Comparison of ENCODE assay signal across 23 cellular contexts in genomic region chr7:112254709-112255387, GRCh38.
"Had no signal": no experiment of that assay in that cellular context is flagged by ENCODE, and none has a peak within 500 bp of the region (broad histone marks: within the 10 kb centered on the region; RNA-seq: fewer than 3 reads in every experiment).

No MANE protein-coding gene starts in this region.

- H3K27me3 ChIP-seq: sigmoid colon, transverse colon had no signal

- H3K4me3 ChIP-seq: lung, neural progenitor cell, sigmoid colon, smooth muscle cell, transverse colon had no signal

- H3K4me2 ChIP-seq: neural progenitor cell, smooth muscle cell had no signal

- ATAC-seq: activated CD8-positive, alpha-beta T cell treated with anti-CD3 and anti-CD28 coated beads, Interleukin-2, amount 10 ng/mL, durations not matched to agents 7 days and 5 days; activated naive CD4-positive, alpha-beta T cell treated with anti-CD3 and anti-CD28 coated beads, Interleukin-2, amount 50 U/mL, for 72 hours; naive thymus-derived CD4-positive, alpha-beta T cell; stimulated activated naive B cell treated with anti-CD40 and anti-IgM and Interleukin-4, amounts not matched to agents 10 μg/mL and 1 μg/mL and 100 μg/mL, for 72 hours had no signal

- H3K9me3 Mint-ChIP-seq: activated naive CD4-positive, alpha-beta T cell treated with anti-CD3 and anti-CD28 coated beads, Interleukin-2, amount 50 U/mL, for 72 hours; naive thymus-derived CD4-positive, alpha-beta T cell; neural progenitor cell; stimulated activated naive B cell treated with anti-CD40 and anti-IgM and Interleukin-4, amounts not matched to agents 10 μg/mL and 1 μg/mL and 100 μg/mL, for 72 hours; T-helper 2 cell treated with Interferon-gamma antibody and Interleukin-4, amounts not matched to agents 5 μg/mL and 100 μg/mL, for 36 hours had no signal

- H3K9ac ChIP-seq: neural progenitor cell had no signal

- H3K9me3 ChIP-seq: sigmoid colon, transverse colon had no signal

- H3K36me3 Mint-ChIP-seq: activated naive CD4-positive, alpha-beta T cell treated with anti-CD3 and anti-CD28 coated beads, Interleukin-2, amount 50 U/mL, for 72 hours; brain; neural progenitor cell had no signal

- DNase-seq: activated CD4-positive, alpha-beta T cell treated with anti-CD3 and anti-CD28 coated beads for 1 hour; activated CD4-positive, alpha-beta T cell treated with anti-CD3 and anti-CD28 coated beads, Interleukin-2, amount 50 U/mL, for 1 hour; activated CD8-positive, alpha-beta T cell treated with anti-CD3 and anti-CD28 coated beads, Interleukin-2, amount 10 ng/mL, durations not matched to agents 7 days and 5 days; aorta; dermis blood vessel endothelial cell; erythroblast; foreskin fibroblast; kidney; naive thymus-derived CD4-positive, alpha-beta T cell; sigmoid colon; stimulated activated CD4-positive, alpha-beta T cell treated with anti-CD3 and anti-CD28 coated beads, Interleukin-15, amount 100 ng/mL, for 24 hours; stimulated activated CD4-positive, alpha-beta T cell treated with anti-CD3 and anti-CD28 coated beads, Interleukin-2, amount 100 ng/mL, for 48 hours; stimulated activated CD8-positive, alpha-beta memory T cell treated with anti-CD3 and anti-CD28 coated beads, Interleukin-4, amount 100 ng/mL, for 48 hours; stimulated activated naive B cell treated with anti-CD40 and anti-IgM and Interleukin-4, amounts not matched to agents 10 μg/mL and 1 μg/mL and 100 μg/mL, for 72 hours; transverse colon; WERI-Rb-1 had no signal

- H3K4me1 ChIP-seq: sigmoid colon had no signal

- FAIRE-seq: kidney, urothelium cell line had no signal

- H3K27ac Mint-ChIP-seq: activated CD8-positive, alpha-beta T cell treated with anti-CD3 and anti-CD28 coated beads, Interleukin-2, amount 10 ng/mL, durations not matched to agents 7 days and 5 days; activated naive CD4-positive, alpha-beta T cell treated with anti-CD3 and anti-CD28 coated beads, Interleukin-2, amount 50 U/mL, for 72 hours; naive thymus-derived CD4-positive, alpha-beta T cell; neural progenitor cell; stimulated activated naive B cell treated with anti-CD40 and anti-IgM and Interleukin-4, amounts not matched to agents 10 μg/mL and 1 μg/mL and 100 μg/mL, for 72 hours; T-helper 2 cell treated with Interferon-gamma antibody and Interleukin-4, amounts not matched to agents 5 μg/mL and 100 μg/mL, for 36 hours had no signal

- H3K27ac ChIP-seq: neural progenitor cell, sigmoid colon, transverse colon, WERI-Rb-1 had no signal

- H3K4me3 Mint-ChIP-seq: activated CD8-positive, alpha-beta T cell treated with anti-CD3 and anti-CD28 coated beads, Interleukin-2, amount 10 ng/mL, durations not matched to agents 7 days and 5 days; neural progenitor cell; stimulated activated naive B cell treated with anti-CD40 and anti-IgM and Interleukin-4, amounts not matched to agents 10 μg/mL and 1 μg/mL and 100 μg/mL, for 72 hours; T-helper 2 cell treated with Interferon-gamma antibody and Interleukin-4, amounts not matched to agents 5 μg/mL and 100 μg/mL, for 36 hours had no signal

- H3K27me3 Mint-ChIP-seq: brain; naive thymus-derived CD4-positive, alpha-beta T cell; stimulated activated naive B cell treated with anti-CD40 and anti-IgM and Interleukin-4, amounts not matched to agents 10 μg/mL and 1 μg/mL and 100 μg/mL, for 72 hours had no signal

- H2AFZ ChIP-seq: neural progenitor cell had no signal

- H3K36me3 ChIP-seq: neural progenitor cell, sigmoid colon, transverse colon, WERI-Rb-1 had no signal
